Comparison of ENCODE assay signal across 33 cellular contexts in the genomic region with DNA sequence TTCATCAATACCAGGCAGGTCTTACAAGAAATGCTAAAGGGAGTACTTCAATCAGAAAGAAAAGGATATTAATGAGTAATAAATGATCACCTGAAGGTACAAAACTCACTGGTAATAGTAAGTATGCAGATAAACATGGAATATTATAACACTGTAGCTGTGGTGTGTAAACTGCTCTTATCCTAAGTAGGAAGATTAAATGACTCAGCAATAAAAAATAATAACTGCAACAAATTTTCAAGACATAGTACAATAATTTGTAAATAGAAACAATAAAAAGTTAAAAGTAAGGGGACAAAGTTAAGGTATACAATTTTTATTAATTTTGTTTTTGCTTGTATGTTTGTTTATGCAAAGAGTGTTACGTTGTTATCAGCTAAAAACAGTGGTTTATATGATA. TPM values are rescaled to one million over a fixed set of nuclear protein-coding genes. Genes with fewer than 3 reads are reported as not detected.
"Had no signal": no experiment of that assay in that cellular context is flagged by ENCODE, and none has a peak within 500 bp of the region (broad histone marks: within the 10 kb centered on the region; RNA-seq: fewer than 3 reads in every experiment).

No MANE protein-coding gene starts in this region.

- H3K4me1 ChIP-seq: neural progenitor cell, parathyroid adenoma, psoas muscle, spleen, suprapubic skin, testis, tibial artery, transverse colon, upper lobe of right lung, uterus had no signal

- H3K9me3 Mint-ChIP-seq: natural killer cell; nephron; stimulated activated memory B cell treated with anti-CD40 and anti-IgM and Interleukin-4, amounts not matched to agents 10 μg/mL and 1 μg/mL and 100 μg/mL, for 72 hours; stimulated activated naive CD8-positive, alpha-beta T cell treated with anti-CD3 and anti-CD28 coated beads, Interleukin-15, amount 100 ng/mL, for 72 hours; type B pancreatic cell had no signal

- H3K9me3 ChIP-seq: ovary, psoas muscle, spleen, suprapubic skin, testis, tibial artery, transverse colon, upper lobe of right lung, uterus had no signal

- H3K36me3 Mint-ChIP-seq: natural killer cell; neural progenitor cell; stimulated activated memory B cell treated with anti-CD40 and anti-IgM and Interleukin-4, amounts not matched to agents 10 μg/mL and 1 μg/mL and 100 μg/mL, for 72 hours; type B pancreatic cell had no signal

- H3K79me2 ChIP-seq: parathyroid adenoma had no signal

- H3K27ac Mint-ChIP-seq: natural killer cell; nephron; neural progenitor cell; progenitor cell of endocrine pancreas; stimulated activated memory B cell treated with anti-CD40 and anti-IgM and Interleukin-4, amounts not matched to agents 10 μg/mL and 1 μg/mL and 100 μg/mL, for 72 hours; type B pancreatic cell had no signal

- H3K9ac ChIP-seq: neural progenitor cell, parathyroid adenoma had no signal

- ATAC-seq: natural killer cell; psoas muscle; right cardiac atrium; sciatic nerve; stimulated activated memory B cell treated with anti-CD40 and anti-IgM and Interleukin-4, amounts not matched to agents 10 μg/mL and 1 μg/mL and 100 μg/mL, for 72 hours; stimulated activated naive CD8-positive, alpha-beta T cell treated with anti-CD3 and anti-CD28 coated beads, Interleukin-15, amount 100 ng/mL, for 72 hours; stimulated activated naive CD8-positive, alpha-beta T cell treated with anti-CD3 and anti-CD28 coated beads, Interleukin-15, Interleukin-2, amounts not matched to agents 100 U/mL and 50 U/mL, for 24 hours; upper lobe of right lung had no signal

- H2AFZ ChIP-seq: neural progenitor cell, parathyroid adenoma had no signal

- H3K36me3 ChIP-seq: neural progenitor cell, ovary, spleen, suprapubic skin, tibial artery, transverse colon, upper lobe of right lung, uterus had no signal

- H3K27me3 ChIP-seq: neural progenitor cell, ovary, spleen, suprapubic skin, testis, tibial artery, transverse colon, upper lobe of right lung, uterus had no signal

- H3K4me3 ChIP-seq: neural progenitor cell, ovary, psoas muscle, skin epidermis, smooth muscle cell, spleen, suprapubic skin, testis, tibial artery, transverse colon, upper lobe of right lung, uterus had no signal

- H3K4me1 Mint-ChIP-seq: natural killer cell; nephron; neural progenitor cell; stimulated activated memory B cell treated with anti-CD40 and anti-IgM and Interleukin-4, amounts not matched to agents 10 μg/mL and 1 μg/mL and 100 μg/mL, for 72 hours; stimulated activated naive CD8-positive, alpha-beta T cell treated with anti-CD3 and anti-CD28 coated beads, Interleukin-15, amount 100 ng/mL, for 72 hours had no signal

- DNase-seq: natural killer cell; occipital lobe; ovary; posterior cingulate gyrus; psoas muscle; right cardiac atrium; spleen; stimulated activated CD4-positive, alpha-beta T cell treated with anti-CD3 and anti-CD28 coated beads, Interleukin-12 subunit alpha, Interleukin-12 subunit beta, amount 100 ng/mL, for 4 hours; stimulated activated CD4-positive, alpha-beta T cell treated with anti-CD3 and anti-CD28 coated beads, Interleukin-1b, Interleukin-23, amount 100 ng/mL, for 48 hours; stimulated activated CD4-positive, alpha-beta T cell treated with anti-CD3 and anti-CD28 coated beads, Interleukin-4, amount 100 ng/mL, for 1 hour; stimulated activated CD4-positive, alpha-beta T cell treated with anti-CD3 and anti-CD28 coated beads, Interleukin-4, amount 100 ng/mL, for 4 hours; stimulated activated CD8-positive, alpha-beta memory T cell treated with anti-CD3 and anti-CD28 coated beads, Interleukin-4, amount 100 ng/mL, for 48 hours; stimulated activated naive CD4-positive, alpha-beta T cell; stimulated activated naive CD8-positive, alpha-beta T cell treated with anti-CD3 and anti-CD28 coated beads, Interleukin-15, amount 100 ng/mL, for 72 hours; stimulated activated naive CD8-positive, alpha-beta T cell treated with anti-CD3 and anti-CD28 coated beads, Interleukin-15, Interleukin-2, amounts not matched to agents 100 U/mL and 50 U/mL, for 24 hours; substantia nigra; testis; tibial artery; transverse colon; upper lobe of right lung; uterus had no signal

- H3K4me2 ChIP-seq: neural progenitor cell, smooth muscle cell had no signal

- H3K27ac ChIP-seq: neural progenitor cell, ovary, parathyroid adenoma, psoas muscle, skin epidermis, spleen, suprapubic skin, testis, tibial artery, transverse colon, upper lobe of right lung, uterus had no signal

- H3K4me3 Mint-ChIP-seq: natural killer cell; nephron; neural progenitor cell; stimulated activated memory B cell treated with anti-CD40 and anti-IgM and Interleukin-4, amounts not matched to agents 10 μg/mL and 1 μg/mL and 100 μg/mL, for 72 hours; stimulated activated naive CD8-positive, alpha-beta T cell treated with anti-CD3 and anti-CD28 coated beads, Interleukin-15, amount 100 ng/mL, for 72 hours; type B pancreatic cell had no signal

- H3K27me3 Mint-ChIP-seq: progenitor cell of endocrine pancreas; stimulated activated memory B cell treated with anti-CD40 and anti-IgM and Interleukin-4, amounts not matched to agents 10 μg/mL and 1 μg/mL and 100 μg/mL, for 72 hours; stimulated activated naive CD8-positive, alpha-beta T cell treated with anti-CD3 and anti-CD28 coated beads, Interleukin-15, amount 100 ng/mL, for 72 hours; type B pancreatic cell had no signal

RNA-seq across cellular contexts. Expression of gene DACH2, which starts 43.7 kb away (rescaled TPM):
- total RNA-seq: natural killer cell, osteoblast, psoas muscle, renal cortical epithelial cell, spleen, upper lobe of right lung had no signal
- polyA plus RNA-seq: spleen had no signal
